Comparison of ENCODE assay signal across 8 cellular contexts in genomic region chr1:1157914-1158710, GRCh38. TPM values are rescaled to one million over a fixed set of nuclear protein-coding genes. Genes with fewer than 3 reads are reported as not detected.
DNase-seq lines count a peak whose midpoint lies in the region; TF ChIP-seq lines count a peak whose summit lies in the region.

No MANE protein-coding gene starts in this region.

- peaks cover 0 to 5% (median 0%) of the 10 kb centered on the region in 6 donors for H3K9me3 Mint-ChIP-seq in immature natural killer cell

- H3K36me3 Mint-ChIP-seq in immature natural killer cell, result no peaks in the 10 kb centered on the region

- H3K36me3 ChIP-seq in SJCRH30, result no peaks in the 10 kb centered on the region

- H3K4me3 ChIP-seq in SJCRH30, result peak overlapping the region; percentile 62
- H3K4me3 ChIP-seq in cardiac fibroblast (replicated peaks in 1 of 2; ENCODE audit: low read depth in 2 of 2, low read length in 2 of 2), result peak overlapping the region; percentile 54 to 55
- H3K4me3 ChIP-seq in skin epidermis, result peak overlapping the region; percentile 38 to 60 (median 53)

- DNase-seq in DMS53 treated with DMSO at 0.1 percent for 48 hours (lab: John Stamatoyannopoulos, UW; ENCODE audit: unreplicated experiment) (peak; percentile 12), HCEC 1CT (peak; percentile 8), SJCRH30 (peak; percentile 86 to 88), cardiac fibroblast (ENCODE audit: low read depth in 2 of 2) (peak; percentile 21 to 26), immature natural killer cell (peak; percentile 48 to 61 (median 60)), NCI-H1930 (lab: John Stamatoyannopoulos, UW) (no peak), DMS79 (lab: John Stamatoyannopoulos, UW) (no peak)

- peak overlapping the region in 3 of 5 donors; percentile 51 to 54 (median 53) for H3K4me3 Mint-ChIP-seq in immature natural killer cell

- no peak for TF ChIP-seq CTCF in cardiac fibroblast (IDR thresholded peaks at IDR 0.05; ENCODE audit: low read depth, low read length)

- peaks cover 1 to 3% (median 2%) of the 10 kb centered on the region in 3 donors for H3K27me3 Mint-ChIP-seq in immature natural killer cell (ENCODE audit: low read depth in 3 of 3)

- H3K27ac ChIP-seq in SJCRH30 (peak overlapping the region; percentile 96), skin epidermis (peak overlapping the region; percentile 82 to 99 (median 96))

- peaks cover 3 to 5% of the 10 kb centered on the region in 2 donors for H3K4me1 Mint-ChIP-seq in immature natural killer cell

- H3K4me1 ChIP-seq in SJCRH30, result peaks cover 22% of the 10 kb centered on the region

- H3K9me3 ChIP-seq in SJCRH30 (replicated peaks), result peaks cover 3% of the 10 kb centered on the region; the same call in 1 of the 2 replicates

- peak overlapping the region in 2 of 6 donors; percentile 59 to 81 for H3K27ac Mint-ChIP-seq in immature natural killer cell

- peaks cover 10% of the 10 kb centered on the region; the same call in 1 of the 2 replicates for H3K27me3 ChIP-seq in SJCRH30

RNA-seq across cellular contexts. Expression of gene TTLL10, which starts 15.6 kb away (rescaled TPM):
- 0.42 and 0.73 TPM in 2 replicates for total RNA-seq in SJCRH30 (2014; rRNA removed; shearing (Covaris generic))
- polyA plus RNA-seq in immature natural killer cell, result under 1 TPM; 0.68 to 0.83 (median 0.69) TPM

RNA-seq across cellular contexts. Expression of gene C1orf159, which starts 42.2 kb away (rescaled TPM):
- 19.9 and 20.8 TPM in 2 replicates for total RNA-seq in SJCRH30 (2014; rRNA removed; shearing (Covaris generic))
- 1 to 10 TPM in 2 of 3 donors, under 1 TPM in 1; 0.99 to 7.5 (median 4.1) TPM for polyA plus RNA-seq in immature natural killer cell

RNA-seq across cellular contexts. Expression of gene TNFRSF18, which starts 48.3 kb away (rescaled TPM):
- total RNA-seq in SJCRH30 (2014; rRNA removed; shearing (Covaris generic)), result 0.33 and 0.93 TPM in 2 replicates
- polyA plus RNA-seq in immature natural killer cell, result 100 to 1,000 TPM in 2 of 3 donors, 10 to 100 TPM in 1; 56.4 to 136 (median 105) TPM

RNA-seq across cellular contexts. Expression of gene TNFRSF4, which starts 55.8 kb away (rescaled TPM):
- 2.8 and 4.7 TPM in 2 replicates for total RNA-seq in SJCRH30 (2014; rRNA removed; shearing (Covaris generic))
- 10 to 100 TPM in 2 of 3 donors, 1 to 10 TPM in 1; 7.6 to 16.3 (median 12.1) TPM for polyA plus RNA-seq in immature natural killer cell

Comparison
In these comparisons a context has a peak if more than half of its experiments do, and no peak if none do; other contexts are left out.
1. DNase-seq: peak in DMS53 treated with DMSO at 0.1 percent for 48 hours (single experiment), HCEC 1CT (single experiment), SJCRH30 (2 of 2), cardiac fibroblast (2 of 2) and immature natural killer cell (3 of 3); none in NCI-H1930 (0 of 2) and DMS79 (single experiment).
2. Peak in every context shown above with its lines, with median percentiles within 50 percentile points of each other: H3K4me3 ChIP-seq.